14 cellular contexts compared by ENCODE assay signal in genomic region chr16:12501727-12502457, GRCh38.
"Had no signal": no experiment of that assay in that cellular context is flagged by ENCODE, and none has a peak within 500 bp of the region (broad histone marks: within the 10 kb centered on the region; RNA-seq: fewer than 3 reads in every experiment).

No MANE protein-coding gene starts in this region.

- H3K4me3 ChIP-seq: coronary artery, gastroesophageal sphincter, smooth muscle cell, tibial nerve had no signal

- H3K27ac ChIP-seq: coronary artery, gastroesophageal sphincter, WERI-Rb-1 had no signal

- H3K9me3 Mint-ChIP-seq: activated T-helper 1 cell treated with anti-CD3 and anti-CD28 coated beads, Interleukin-12 subunit alpha, Interleukin-12 subunit beta, Interleukin-2, Interleukin-4 antibody, amounts not matched to agents 30 ng/mL and 10 ng/mL and 1 ng/mL, durations not matched to agents 14 hours and 24 hours and 36 hours; natural killer cell treated with Interleukin-12 subunit alpha and Interleukin-12 subunit beta and Interleukin-15 and Interleukin-18, amount 100 ng/mL, for 72 hours; stimulated activated effector memory CD8-positive, alpha-beta T cell treated with anti-CD3 and anti-CD28 coated beads, Interleukin-12 subunit alpha, Interleukin-12 subunit beta, amount 100 ng/mL, for 72 hours had no signal

- H3K4me1 ChIP-seq: gastroesophageal sphincter had no signal

- H3K36me3 Mint-ChIP-seq: natural killer cell treated with Interleukin-12 subunit alpha and Interleukin-12 subunit beta and Interleukin-15 and Interleukin-18, amount 100 ng/mL, for 72 hours; stimulated activated effector memory CD8-positive, alpha-beta T cell treated with anti-CD3 and anti-CD28 coated beads, Interleukin-12 subunit alpha, Interleukin-12 subunit beta, amount 100 ng/mL, for 72 hours had no signal

- ATAC-seq: activated CD4-positive, alpha-beta T cell treated with anti-CD3 and anti-CD28 coated beads for 36 hours; activated CD8-positive, alpha-beta T cell treated with anti-CD3 and anti-CD28 coated beads, Interleukin-2, amount 10 ng/mL, durations not matched to agents 7 days and 5 days; gastroesophageal sphincter; left cardiac atrium; natural killer cell treated with Interleukin-12 subunit alpha and Interleukin-12 subunit beta and Interleukin-15 and Interleukin-18, amount 100 ng/mL, for 72 hours; stimulated activated effector memory CD8-positive, alpha-beta T cell treated with anti-CD3 and anti-CD28 coated beads, Interleukin-12 subunit alpha, Interleukin-12 subunit beta, amount 100 ng/mL, for 72 hours had no signal

- H3K27me3 ChIP-seq: gastroesophageal sphincter, tibial nerve had no signal

- DNase-seq: activated CD4-positive, alpha-beta T cell treated with anti-CD3 and anti-CD28 coated beads for 36 hours; activated CD8-positive, alpha-beta T cell treated with anti-CD3 and anti-CD28 coated beads, Interleukin-2, amount 10 ng/mL, durations not matched to agents 7 days and 5 days; activated naive CD4-positive, alpha-beta T cell treated with Interleukin-2 at 50 U/mL for 16 hours; effector CD8-positive, alpha-beta T cell; left cardiac atrium; T-helper 1 cell; WERI-Rb-1 had no signal

- H3K36me3 ChIP-seq: gastroesophageal sphincter, tibial nerve, WERI-Rb-1 had no signal

- H3K27me3 Mint-ChIP-seq: activated CD4-positive, alpha-beta T cell treated with anti-CD3 and anti-CD28 coated beads for 36 hours; natural killer cell treated with Interleukin-12 subunit alpha and Interleukin-12 subunit beta and Interleukin-15 and Interleukin-18, amount 100 ng/mL, for 72 hours had no signal

- H3K9me3 ChIP-seq: gastroesophageal sphincter, tibial nerve had no signal

- H3K4me3 Mint-ChIP-seq: activated CD4-positive, alpha-beta T cell treated with anti-CD3 and anti-CD28 coated beads for 36 hours; activated CD8-positive, alpha-beta T cell treated with anti-CD3 and anti-CD28 coated beads, Interleukin-2, amount 10 ng/mL, durations not matched to agents 7 days and 5 days; activated T-helper 1 cell treated with anti-CD3 and anti-CD28 coated beads, Interleukin-12 subunit alpha, Interleukin-12 subunit beta, Interleukin-2, Interleukin-4 antibody, amounts not matched to agents 30 ng/mL and 10 ng/mL and 1 ng/mL, durations not matched to agents 14 hours and 24 hours and 36 hours; natural killer cell treated with Interleukin-12 subunit alpha and Interleukin-12 subunit beta and Interleukin-15 and Interleukin-18, amount 100 ng/mL, for 72 hours; stimulated activated effector memory CD8-positive, alpha-beta T cell treated with anti-CD3 and anti-CD28 coated beads, Interleukin-12 subunit alpha, Interleukin-12 subunit beta, amount 100 ng/mL, for 72 hours had no signal

- H3K27ac Mint-ChIP-seq: activated CD4-positive, alpha-beta T cell treated with anti-CD3 and anti-CD28 coated beads for 36 hours; activated CD8-positive, alpha-beta T cell treated with anti-CD3 and anti-CD28 coated beads, Interleukin-2, amount 10 ng/mL, durations not matched to agents 7 days and 5 days; activated T-helper 1 cell treated with anti-CD3 and anti-CD28 coated beads, Interleukin-12 subunit alpha, Interleukin-12 subunit beta, Interleukin-2, Interleukin-4 antibody, amounts not matched to agents 30 ng/mL and 10 ng/mL and 1 ng/mL, durations not matched to agents 14 hours and 24 hours and 36 hours had no signal
